8 cellular contexts compared by ENCODE assay signal in genomic region chr16:81035975-81036750, GRCh38. TPM values are rescaled to one million over a fixed set of nuclear protein-coding genes. Genes with fewer than 3 reads are reported as not detected.
DNase-seq lines count a peak whose midpoint lies in the region; ATAC-seq, FAIRE-seq and TF ChIP-seq lines count a peak whose summit lies in the region.

No MANE protein-coding gene starts in this region.

- TF ChIP-seq CTCF in cardiac fibroblast (IDR thresholded peaks at IDR 0.05; ENCODE audit: low read depth, low read length), result no peak

- H3K27me3 Mint-ChIP-seq in T-helper 17 cell, result no peaks in the 10 kb centered on the region

- no peak for FAIRE-seq in GM19239 (lab: Jason Lieb, UNC)

- DNase-seq in AG20443 (ENCODE audit: low spot score) (peak; percentile 70), GM19239 (ENCODE audit: insufficient read length, low spot score) (peak; percentile 57), T-helper 17 cell (peak in 1 of 3 donors; percentile 5), cardiac fibroblast (ENCODE audit: low read depth in 2 of 2) (peak; percentile 23 to 36), kidney tubule cell (ENCODE audit: low spot score) (peak; percentile 53), NCI-H2196 (lab: John Stamatoyannopoulos, UW; ENCODE audit: unreplicated experiment) (no peak)
- peak; percentile 16 to 35 for DNase-seq in stimulated activated CD4-positive, alpha-beta T cell treated with anti-CD3 and anti-CD28 coated beads, Interleukin-1b, Interleukin-23, amount 100 ng/mL, for 4 hours (ENCODE audit: low read depth in 2 of 2)

- no peaks in the 10 kb centered on the region for H3K9me3 ChIP-seq in T-helper 17 cell (ENCODE audit: control insufficient read depth, low read length, poor library complexity, severe bottlenecking)

- H3K36me3 Mint-ChIP-seq in T-helper 17 cell (ENCODE audit: low read depth), result peaks cover 4% of the 10 kb centered on the region

- H3K27ac Mint-ChIP-seq in T-helper 17 cell, result peak overlapping the region; percentile 37

- H3K4me3 Mint-ChIP-seq in T-helper 17 cell, result peak overlapping the region; percentile 84

- H3K4me3 ChIP-seq in cardiac fibroblast (replicated peaks in 1 of 2; ENCODE audit: low read depth in 2 of 2, low read length in 2 of 2), result peak overlapping the region; percentile 67 to 70

- peaks cover 23% of the 10 kb centered on the region for H3K4me1 Mint-ChIP-seq in T-helper 17 cell

- ATAC-seq in HG03342 (IDR thresholded peaks at IDR 0.05; ENCODE audit: unreplicated experiment) (peak; percentile 51), T-helper 17 cell (peak; percentile 64)

RNA-seq across cellular contexts. Expression of gene ATMIN, which starts 0.5 kb away (rescaled TPM):
- total RNA-seq in T-helper 17 cell, result 10 to 100 TPM; 31.3 to 31.5 TPM

RNA-seq across cellular contexts. Expression of gene CENPN, which starts 29.1 kb away (rescaled TPM):
- 10 to 100 TPM in 1 of 2 donors, 1 to 10 TPM in 1; 8.8 to 14.8 TPM for total RNA-seq in T-helper 17 cell

RNA-seq across cellular contexts. Expression of gene CMC2, which starts 29.5 kb away (rescaled TPM):
- 10 to 100 TPM; 78.3 to 86.6 TPM for total RNA-seq in T-helper 17 cell

RNA-seq across cellular contexts. Expression of gene C16orf46, which starts 40.9 kb away (rescaled TPM):
- under 1 TPM in 1 of 2 donors, not detected in 1; 0.37 TPM for total RNA-seq in T-helper 17 cell
